19 cellular contexts compared by ENCODE assay signal in the genomic region with DNA sequence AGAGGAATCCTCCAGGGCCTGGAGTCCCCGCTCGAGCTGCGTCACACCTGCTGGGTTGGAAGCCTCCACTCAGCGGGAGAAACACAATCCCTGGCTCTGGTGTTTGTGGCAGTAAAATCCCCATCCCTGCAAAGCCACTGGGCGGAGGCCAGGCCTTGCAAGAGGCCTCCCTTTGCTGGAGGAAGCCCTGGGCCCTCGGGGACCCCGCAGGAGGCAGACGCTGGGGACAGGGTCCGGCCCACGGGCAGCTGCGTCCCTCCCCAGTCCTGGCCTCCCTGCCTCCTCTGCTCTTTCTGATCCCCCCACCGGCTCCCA.
A peak's percentile ranks its signal among the peaks of the same experiment; 100 is the strongest.
DNase-seq lines count a peak whose midpoint lies in the region; ATAC-seq and TF ChIP-seq lines count a peak whose summit lies in the region.
"Had no signal": no experiment of that assay in that cellular context is flagged by ENCODE, and none has a peak within 500 bp of the region (broad histone marks: within the 10 kb centered on the region; RNA-seq: fewer than 3 reads in every experiment).

No MANE protein-coding gene starts in this region.

- H3K27ac Mint-ChIP-seq in brain = peak overlapping the region in 4 of 5 experiments; percentile 40 to 96 (median 70)
- H3K27ac Mint-ChIP-seq: activated naive CD4-positive, alpha-beta T cell treated with anti-CD3 and anti-CD28 coated beads, Interleukin-2, amount 50 U/mL, for 72 hours; activated T-cell treated with anti-CD3 and anti-CD28 coated beads, Interleukin-2, amount 50 U/mL, for 24 hours had no signal

- intact Hi-C loops in Right ventricle myocardium inferior (cut with DNase I) (loop anchor here (5.0 to 10.0 kb wide), 2 partner anchors 586 to 1058 kb away; no protein-coding TSS in a partner anchor), cardiac septum (cut with DNase I) (no loop called here), lower lobe of right lung (cut with DNase I) (no loop called here), lower leg skin (cut with DNase I; ENCODE audit: low total_unique reads) (no loop called here)

- peaks cover 43% of the 10 kb centered on the region for H3K4me1 Mint-ChIP-seq in brain

- TF ChIP-seq CTCF in brain (conservative IDR thresholded peaks at IDR 0.05) (no peak), lower lobe of right lung (IDR thresholded peaks at IDR 0.05) (no peak), lower leg skin (IDR thresholded peaks at IDR 0.05) (no peak)

- TF ChIP-seq POLR2A in lower leg skin (IDR thresholded peaks at IDR 0.05) = no peak

- DNase-seq in Right ventricle myocardium inferior (ENCODE audit: missing footprints) (no peak), cardiac septum (ENCODE audit: low spot score) (no peak), lower lobe of right lung (peak; percentile 39), SK-N-DZ (ENCODE audit: low spot score) (no peak), lower leg skin (ENCODE audit: low spot score in 2 of 2) (no peak), DMS 273 (lab: John Stamatoyannopoulos, UW; ENCODE audit: unreplicated experiment) (no peak)
- DNase-seq: activated CD4-positive, alpha-beta T cell treated with anti-CD3 and anti-CD28 coated beads, Interleukin-2, amount 50 U/mL, for 4 hours; activated T-cell treated with anti-CD3 and anti-CD28 coated beads, Interleukin-2, amount 50 U/mL, for 24 hours; effector CD8-positive, alpha-beta T cell; NCI-H446 treated with DMSO at 0.1 percent for 48 hours; stimulated activated CD4-positive, alpha-beta T cell treated with anti-CD3 and anti-CD28 coated beads, Interleukin-12 subunit alpha, Interleukin-12 subunit beta, amount 100 ng/mL, for 4 hours had no signal

- H3K27ac ChIP-seq in lower lobe of right lung = no peak overlapping the region
- H3K27ac ChIP-seq: prostate gland, SJSA1, uterus had no signal

- peak overlapping the region in 2 of 5 experiments; percentile 75 to 76 for H3K4me3 Mint-ChIP-seq in brain
- H3K4me3 Mint-ChIP-seq: activated T-cell treated with anti-CD3 and anti-CD28 coated beads, Interleukin-2, amount 50 U/mL, for 24 hours had no signal

- no peaks in the 10 kb centered on the region for H3K27me3 ChIP-seq in lower lobe of right lung (ENCODE audit: low read depth)
- H3K27me3 ChIP-seq: uterus had no signal

- H3K9me3 ChIP-seq in lower lobe of right lung = no peaks in the 10 kb centered on the region
- H3K9me3 ChIP-seq: heart right ventricle, prostate gland, SJSA1, uterus had no signal

- WGBS in lower leg skin, 2 donors = 38 to 77% methylated on average over 4 to 8 of the region's 12 CpGs

- H3K36me3 ChIP-seq in lower lobe of right lung = no peaks in the 10 kb centered on the region
- H3K36me3 ChIP-seq: heart right ventricle, prostate gland, SJSA1, uterus had no signal

- peaks cover 16% of the 10 kb centered on the region for H3K4me1 ChIP-seq in lower lobe of right lung
- H3K4me1 ChIP-seq: prostate gland, uterus had no signal

- H3K9me3 Mint-ChIP-seq in brain = no peaks in the 10 kb centered on the region
- H3K9me3 Mint-ChIP-seq: activated naive CD4-positive, alpha-beta T cell treated with anti-CD3 and anti-CD28 coated beads, Interleukin-2, amount 50 U/mL, for 72 hours; activated T-cell treated with anti-CD3 and anti-CD28 coated beads, Interleukin-2, amount 50 U/mL, for 24 hours had no signal

- no peak overlapping the region for H3K4me3 ChIP-seq in lower lobe of right lung
- no peak overlapping the region for H3K4me3 ChIP-seq in lower leg skin (ENCODE audit: low read depth, poor library complexity, severe bottlenecking)
- H3K4me3 ChIP-seq: SJSA1 had no signal

- peaks cover 26% of the 10 kb centered on the region for H3K27me3 Mint-ChIP-seq in brain
- H3K27me3 Mint-ChIP-seq: activated T-cell treated with anti-CD3 and anti-CD28 coated beads, Interleukin-2, amount 50 U/mL, for 24 hours had no signal

- no peaks in the 10 kb centered on the region for H3K36me3 Mint-ChIP-seq in brain
- H3K36me3 Mint-ChIP-seq: activated naive CD4-positive, alpha-beta T cell treated with anti-CD3 and anti-CD28 coated beads, Interleukin-2, amount 50 U/mL, for 72 hours had no signal

- ATAC-seq in Right ventricle myocardium inferior (peak; percentile 25), lower lobe of right lung (no peak), HG02885 (IDR thresholded peaks at IDR 0.05; ENCODE audit: poor library complexity, unreplicated experiment) (no peak)
- ATAC-seq: stimulated activated naive CD8-positive, alpha-beta T cell treated with anti-CD3 and anti-CD28 coated beads, Interleukin-15, Interleukin-2, amounts not matched to agents 100 U/mL and 50 U/mL, for 24 hours had no signal
